Comparison of ENCODE assay signal across 1 cellular context in genomic region chr5:95670568-95670967, GRCh38.
A peak's percentile ranks its signal among the peaks of the same experiment; 100 is the strongest.
TF ChIP-seq lines count a peak whose summit lies in the region.

No MANE protein-coding gene starts in this region.

TF ChIP-seq in liver, 16 proteins besides CTCF, POLR2A, EP300 and RAD21:
- TF ChIP-seq FOXA1 (IDR thresholded peaks at IDR 0.05): no peak
- TF ChIP-seq MAX (IDR thresholded peaks at IDR 0.05): no peak
- no peak for TF ChIP-seq TAF1 (conservative IDR thresholded peaks at IDR 0.05)
- TF ChIP-seq FOXA2 (IDR thresholded peaks at IDR 0.05): no peak
- peak; percentile 37 for TF ChIP-seq YY1 (IDR thresholded peaks at IDR 0.05)
- no peak for TF ChIP-seq ZBTB33 (IDR thresholded peaks at IDR 0.05)
- TF ChIP-seq HNF4G (IDR thresholded peaks at IDR 0.05): peak; percentile 68
- no peak for TF ChIP-seq ATF3 (IDR thresholded peaks at IDR 0.05)
- no peak for TF ChIP-seq GABPA (IDR thresholded peaks at IDR 0.05 in 1 of 2, conservative IDR thresholded peaks at IDR 0.05 in 1 of 2)
- no peak for TF ChIP-seq REST (IDR thresholded peaks at IDR 0.05)
- peak; percentile 78 to 80 for TF ChIP-seq RXRA (IDR thresholded peaks at IDR 0.05)
- peak; percentile 81 to 91 for TF ChIP-seq HNF4A (conservative IDR thresholded peaks at IDR 0.05)
- TF ChIP-seq SP1 (IDR thresholded peaks at IDR 0.05): peak; percentile 43
